ENCODE assay signal across 16 cellular contexts in genomic region chr17:31935512-31935911, GRCh38. TPM values are rescaled to one million over a fixed set of nuclear protein-coding genes. Genes with fewer than 3 reads are reported as not detected.
DNase-seq lines count a peak whose midpoint lies in the region; ATAC-seq, FAIRE-seq and TF ChIP-seq lines count a peak whose summit lies in the region.
"Had no signal": no experiment of that assay in that cellular context is flagged by ENCODE, and none has a peak within 500 bp of the region (broad histone marks: within the 10 kb centered on the region; RNA-seq: fewer than 3 reads in every experiment).

No MANE protein-coding gene starts in this region.

- 81% methylated on average over 5 of the region's 5 CpGs for WGBS in K562 (ENCODE audit: insufficient coverage, low coverage, missing lambda C conversion rate)

- peaks cover 2% of the 10 kb centered on the region for H3K36me3 ChIP-seq in KMS-11 (ENCODE audit: insufficient read depth)
- peaks cover 11% of the 10 kb centered on the region; the same call in 2 of the 3 replicates for H3K36me3 ChIP-seq in K562 (ENCODE audit: control insufficient read depth, insufficient read depth, low read length)

- FAIRE-seq in K562 (lab: Jason Lieb, UNC) = no peak
- FAIRE-seq: colon had no signal

- H3K4me1 ChIP-seq in KMS-11 (ENCODE audit: low read depth, poor library complexity, severe bottlenecking) (peaks cover 18% of the 10 kb centered on the region), K562 (replicated peaks in 1 of 2; ENCODE audit: control insufficient read depth in 2 of 2, insufficient read depth in 2 of 2, low read length in 2 of 2) (no peaks in the 10 kb centered on the region; a peak in 1 of 5 replicates)
- H3K4me1 ChIP-seq: parathyroid adenoma had no signal

- H3K9ac ChIP-seq in KMS-11 = no peak overlapping the region
- peak overlapping the region; percentile 49 to 85; a peak in 2 of 4 replicates for H3K9ac ChIP-seq in K562 (ENCODE audit: insufficient read depth in 1 of 2, low read depth in 2 of 2, low read length in 2 of 2)
- H3K9ac ChIP-seq: parathyroid adenoma had no signal

- H3K9me1 ChIP-seq in K562 (ENCODE audit: control insufficient read depth, insufficient read depth, low read length) = no peaks in the 10 kb centered on the region

- DNase-seq in activated CD4-positive, alpha-beta T cell treated with anti-CD3 and anti-CD28 coated beads, Interleukin-2, amount 10 ng/mL, durations not matched to agents 7 days and 5 days = no peak
- DNase-seq in activated CD4-positive, alpha-beta T cell treated with anti-CD3 and anti-CD28 coated beads, Interleukin-2, amount 50 U/mL, for 4 hours = no peak
- DNase-seq in K562 (ENCODE audit: extremely low read depth in 1 of 4, low spot score in 3 of 4) = no peak
- peak; percentile 19 for DNase-seq in osteocyte (ENCODE audit: extremely low spot score, unreplicated experiment)
- DNase-seq in head of caudate nucleus = no peak
- DNase-seq: aorta, GDM1, mesendoderm, NCI-H1436, T-helper 9 cell had no signal

- H3K79me2 ChIP-seq in KMS-11 (ENCODE audit: insufficient read depth, low read depth) (peaks cover 33% of the 10 kb centered on the region), K562 (ENCODE audit: control insufficient read depth, insufficient read depth, low read length) (peaks cover 32% of the 10 kb centered on the region)

- H3K4me3 ChIP-seq in KMS-11 (IDR thresholded peaks at IDR 0.05; ENCODE audit: insufficient read depth, low read depth, low read length) (no peak overlapping the region), K562 (no peak overlapping the region)

- H3K36me3 Mint-ChIP-seq in activated CD4-positive, alpha-beta T cell treated with anti-CD3 and anti-CD28 coated beads, Interleukin-2, amount 10 ng/mL, durations not matched to agents 7 days and 5 days (ENCODE audit: low read depth) = peaks cover 6% of the 10 kb centered on the region
- H3K36me3 Mint-ChIP-seq in osteocyte (ENCODE audit: unreplicated experiment) = peaks cover 2% of the 10 kb centered on the region

- no peak for TF ChIP-seq RAD21 in K562 (CRISPR knock-in tag; conservative IDR thresholded peaks at IDR 0.05 in 1 of 2, IDR thresholded peaks at IDR 0.05 in 1 of 2)

- peak overlapping the region; percentile 90 for H3K27ac Mint-ChIP-seq in activated CD4-positive, alpha-beta T cell treated with anti-CD3 and anti-CD28 coated beads, Interleukin-2, amount 10 ng/mL, durations not matched to agents 7 days and 5 days
- H3K27ac Mint-ChIP-seq in osteocyte (ENCODE audit: unreplicated experiment) = no peak overlapping the region

- intact Hi-C loops in K562 (cut with micrococcal nuclease) (no loop called here), head of caudate nucleus (cut with DNase I) (no loop called here)

- H4K20me1 ChIP-seq in KMS-11 (ENCODE audit: insufficient read depth) (peaks cover 10% of the 10 kb centered on the region), K562 (replicated peaks; ENCODE audit: control insufficient read depth, insufficient read depth, low read length) (0 out of 2 replicates have a peak, but pooled peaks cover 7% of the 10 kb centered on the region)

- peaks cover 22% of the 10 kb centered on the region for H3K4me1 Mint-ChIP-seq in activated CD4-positive, alpha-beta T cell treated with anti-CD3 and anti-CD28 coated beads, Interleukin-2, amount 10 ng/mL, durations not matched to agents 7 days and 5 days
- peaks cover 20% of the 10 kb centered on the region for H3K4me1 Mint-ChIP-seq in osteocyte (ENCODE audit: unreplicated experiment)

- H3K4me3 Mint-ChIP-seq in activated CD4-positive, alpha-beta T cell treated with anti-CD3 and anti-CD28 coated beads, Interleukin-2, amount 10 ng/mL, durations not matched to agents 7 days and 5 days = peak overlapping the region; percentile 85
- H3K4me3 Mint-ChIP-seq in osteocyte (ENCODE audit: unreplicated experiment) = no peak overlapping the region

- ATAC-seq in K562 (no peak), HG03565 (IDR thresholded peaks at IDR 0.05; ENCODE audit: unreplicated experiment) (no peak)
- no peak for ATAC-seq in activated CD4-positive, CD25-positive, alpha-beta regulatory T cell treated with anti-CD3 and anti-CD28 coated beads, Interleukin-2, amount 50 U/mL, for 24 hours

- in situ Hi-C loops in K562 (cut with MboI) = loop anchor here (5.0 kb wide), 1 partner anchor 1203 kb away; no protein-coding TSS in a partner anchor

- TF ChIP-seq POLR2A in K562 (conservative IDR thresholded peaks at IDR 0.05) = no peak

- no peaks in the 10 kb centered on the region for H3K27me3 Mint-ChIP-seq in activated CD4-positive, alpha-beta T cell treated with anti-CD3 and anti-CD28 coated beads, Interleukin-2, amount 10 ng/mL, durations not matched to agents 7 days and 5 days
- no peaks in the 10 kb centered on the region for H3K27me3 Mint-ChIP-seq in osteocyte (ENCODE audit: unreplicated experiment)

- no peaks in the 10 kb centered on the region for H3K9me3 ChIP-seq in K562 (replicated peaks; ENCODE audit: control insufficient read depth, insufficient read depth, low read depth, low read length)

- H3K9me3 Mint-ChIP-seq in activated CD4-positive, alpha-beta T cell treated with anti-CD3 and anti-CD28 coated beads, Interleukin-2, amount 10 ng/mL, durations not matched to agents 7 days and 5 days = no peaks in the 10 kb centered on the region
- no peaks in the 10 kb centered on the region for H3K9me3 Mint-ChIP-seq in osteocyte (ENCODE audit: unreplicated experiment)

- BruUV-seq in K562 (replicated peaks; lab: Mats Ljungman, UMichigan) = no TSS peak

- no peaks in the 10 kb centered on the region for H3K27me3 ChIP-seq in KMS-11 (ENCODE audit: insufficient read depth, low read depth)
- H3K27me3 ChIP-seq in K562 (ENCODE audit: control insufficient read depth in 2 of 2, insufficient read depth in 2 of 2, low read length in 2 of 2) = no peaks in the 10 kb centered on the region

- POLR2A ChIA-PET in activated CD4-positive, alpha-beta T cell treated with anti-CD3 and anti-CD28 coated beads, Interleukin-2, amount 10 ng/mL, durations not matched to agents 7 days and 5 days (lab: Charles Lee) = no interaction called here
- POLR2A ChIA-PET in K562 (lab: Yijun Ruan, JAX) = interaction anchor here (0.5 to 1.0 kb wide), 5 partner anchors 9 to 383 kb away, joined by 3 to 4 read pairs (median 3); no protein-coding TSS in a partner anchor

- CTCF ChIA-PET in activated CD4-positive, alpha-beta T cell treated with anti-CD3 and anti-CD28 coated beads, Interleukin-2, amount 10 ng/mL, durations not matched to agents 7 days and 5 days (lab: Charles Lee) = interaction anchor here (1.0 kb wide), 1 partner anchor 22 kb away, joined by 3 read pairs; no protein-coding TSS in a partner anchor
- CTCF ChIA-PET in K562 (lab: Yijun Ruan, JAX; ENCODE audit: low intra/inter-chr PET ratio) = no interaction called here

- H3K4me2 ChIP-seq in KMS-11 (peak overlapping the region; percentile 54), K562 (ENCODE audit: insufficient read depth, low read length) (no peak overlapping the region)

- H2AFZ ChIP-seq in KMS-11 (ENCODE audit: low read depth) (peak overlapping the region; percentile 88; the same call in 1 of the 2 replicates), K562 (ENCODE audit: low read depth, low read length) (0 out of 2 replicates have a peak overlapping the region, but pooled peaks have one; percentile 5)

- TF ChIP-seq CTCF in KMS-11 (conservative IDR thresholded peaks at IDR 0.05; ENCODE audit: low read depth, low read length) (no peak), K562 (IDR thresholded peaks at IDR 0.05 in 2 of 3, conservative IDR thresholded peaks at IDR 0.05 in 1 of 3; ENCODE audit: insufficient read depth in 2 of 3, low read depth in 1 of 3, low read length in 3 of 3) (no peak), osteocyte (IDR thresholded peaks at IDR 0.05) (no peak)

- H3K27ac ChIP-seq in KMS-11 (no peak overlapping the region; the same call in 1 of the 2 replicates), K562 (ENCODE audit: extremely low read depth, low read depth, low read length) (no peak overlapping the region)
- H3K27ac ChIP-seq: epithelial cell of prostate, parathyroid adenoma had no signal

- TF ChIP-seq EP300 in K562 (IDR thresholded peaks at IDR 0.05; ENCODE audit: low read length) = no peak

RNA-seq across cellular contexts. Expression of gene SUZ12, which starts 1.3 kb away (rescaled TPM):
- 10 to 100 TPM; 58.2 to 69.5 TPM for total RNA-seq in activated CD4-positive, alpha-beta T cell treated with anti-CD3 and anti-CD28 coated beads, Interleukin-2, amount 10 ng/mL, durations not matched to agents 7 days and 5 days
- 25.3 and 93.4 TPM in 2 replicates for total RNA-seq in K562 (2011; cell fraction: chromatin; rRNA removed; ENCODE audit: low replicate concordance)
- 17.5 and 19.6 TPM in 2 replicates for total RNA-seq in K562 (2011; cell fraction: nucleolus; rRNA removed)
- 36.7 and 56.3 TPM in 2 replicates for total RNA-seq in K562 (2011; cell fraction: nucleoplasm; rRNA removed)
- total RNA-seq in K562 (2014; rRNA removed) = 16.9 and 22.2 TPM in 2 replicates
- 64.3 and 73.2 TPM in 2 replicates for total RNA-seq in K562 (2014; rRNA removed; fragmentation: Illumina TruSeq; extraction: Trizol)
- 52.4 and 56.4 TPM in 2 replicates for total RNA-seq in K562 (2015; rRNA removed; fragmentation: Illumina TruSeq; extraction: Trizol)
- 45.6 and 48.3 TPM in 2 replicates for total RNA-seq in K562 (2021)
- polyA plus RNA-seq in K562 (2011; rRNA removed) = 22.3 and 47.2 TPM in 2 replicates
- polyA plus RNA-seq in K562 (2011; cell fraction: cytosol; rRNA removed) = 7.2 and 8.9 TPM in 2 replicates
- 17.9 and 19.5 TPM in 2 replicates for polyA plus RNA-seq in K562 (2011; cell fraction: nucleus; rRNA removed)
- 32.1 and 33.4 TPM in 2 replicates for polyA plus RNA-seq in K562 (2012)
- 50.4 and 59.7 TPM in 2 replicates for polyA plus RNA-seq in K562 (2014; fragmentation: Illumina TruSeq; extraction: Trizol)
- 10 to 100 TPM; 19.5 to 21.9 TPM for polyA plus RNA-seq in K562 (2014; fragmentation: Nextera tagmentation; extraction: Ambion mirVana)
- 33.3 and 34.1 TPM in 2 replicates for polyA plus RNA-seq in K562 (2014; rRNA removed)
- polyA minus RNA-seq in K562 (2011; rRNA and poly(A)+ RNA removed) = 39.5 and 51.7 TPM in 2 replicates
- 14.1 and 29.7 TPM in 2 replicates for polyA minus RNA-seq in K562 (2011; cell fraction: cytosol; rRNA and poly(A)+ RNA removed)
- polyA minus RNA-seq in K562 (2011; cell fraction: nucleus; rRNA and poly(A)+ RNA removed) = 9.3 and 12.0 TPM in 2 replicates
- total RNA-seq in osteocyte = 25.4 and 27.5 TPM in 2 replicates

RNA-seq across cellular contexts. Expression of gene UTP6, which starts 34.0 kb away (rescaled TPM):
- 10 to 100 TPM; 67.9 to 73.7 TPM for total RNA-seq in activated CD4-positive, alpha-beta T cell treated with anti-CD3 and anti-CD28 coated beads, Interleukin-2, amount 10 ng/mL, durations not matched to agents 7 days and 5 days
- 87.6 and 168 TPM in 2 replicates for total RNA-seq in K562 (2011; cell fraction: chromatin; rRNA removed; ENCODE audit: low replicate concordance)
- 46.0 and 46.2 TPM in 2 replicates for total RNA-seq in K562 (2011; cell fraction: nucleolus; rRNA removed)
- 64.0 and 84.8 TPM in 2 replicates for total RNA-seq in K562 (2011; cell fraction: nucleoplasm; rRNA removed)
- 70.4 and 78.3 TPM in 2 replicates for total RNA-seq in K562 (2014; rRNA removed)
- total RNA-seq in K562 (2014; rRNA removed; fragmentation: Illumina TruSeq; extraction: Trizol) = 136 and 190 TPM in 2 replicates
- total RNA-seq in K562 (2015; rRNA removed; fragmentation: Illumina TruSeq; extraction: Trizol) = 85.8 and 107 TPM in 2 replicates
- 156 and 160 TPM in 2 replicates for total RNA-seq in K562 (2021)
- 53.8 and 122 TPM in 2 replicates for polyA plus RNA-seq in K562 (2011; rRNA removed)
- 6.9 and 14.5 TPM in 2 replicates for polyA plus RNA-seq in K562 (2011; cell fraction: cytosol; rRNA removed)
- 29.7 and 32.9 TPM in 2 replicates for polyA plus RNA-seq in K562 (2011; cell fraction: nucleus; rRNA removed)
- polyA plus RNA-seq in K562 (2012) = 75.6 and 127 TPM in 2 replicates
- polyA plus RNA-seq in K562 (2014; fragmentation: Illumina TruSeq; extraction: Trizol) = 93.2 and 93.6 TPM in 2 replicates
- 100 to 1,000 TPM; 204 to 330 TPM for polyA plus RNA-seq in K562 (2014; fragmentation: Nextera tagmentation; extraction: Ambion mirVana)
- polyA plus RNA-seq in K562 (2014; rRNA removed) = 131 and 142 TPM in 2 replicates
- 43.9 and 58.6 TPM in 2 replicates for polyA minus RNA-seq in K562 (2011; rRNA and poly(A)+ RNA removed)
- polyA minus RNA-seq in K562 (2011; cell fraction: cytosol; rRNA and poly(A)+ RNA removed) = 16.8 and 34.3 TPM in 2 replicates
- polyA minus RNA-seq in K562 (2011; cell fraction: nucleus; rRNA and poly(A)+ RNA removed) = 12.1 and 13.9 TPM in 2 replicates
- 74.3 and 77.0 TPM in 2 replicates for total RNA-seq in osteocyte
